In the genomic region with DNA sequence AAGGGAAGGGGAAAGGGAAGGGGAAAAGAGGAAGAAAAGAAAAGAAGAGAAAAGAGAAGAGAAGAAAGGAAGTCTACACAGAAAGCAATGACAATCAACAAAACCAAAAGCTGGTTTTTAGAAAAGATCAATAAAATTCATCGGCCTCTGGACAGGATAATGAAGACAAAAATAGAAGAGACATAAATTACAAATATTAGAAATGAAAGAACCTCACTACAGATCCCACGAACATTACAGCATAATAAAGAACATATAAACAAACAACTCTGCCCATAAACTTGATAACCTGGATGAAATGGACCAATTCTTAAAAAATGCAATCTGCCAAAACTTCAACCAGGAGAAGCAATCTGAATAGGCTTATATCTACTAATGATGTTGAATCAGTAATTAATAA, we compare ENCODE assay signal across 23 cellular contexts.
"Had no signal": no experiment of that assay in that cellular context is flagged by ENCODE, and none has a peak within 500 bp of the region (broad histone marks: within the 10 kb centered on the region; RNA-seq: fewer than 3 reads in every experiment).

No MANE protein-coding gene starts in this region.

- H3K27me3 ChIP-seq: esophagus squamous epithelium, gastrocnemius medialis, heart right ventricle, left lung had no signal

- H3K27me3 Mint-ChIP-seq: naive thymus-derived CD4-positive, alpha-beta T cell had no signal

- ATAC-seq: esophagus mucosa; gastrocnemius medialis; heart right ventricle; left cardiac atrium; left lung; left ventricle myocardium superior; lower lobe of right lung; naive thymus-derived CD4-positive, alpha-beta T cell had no signal

- FAIRE-seq: colon, islet of Langerhans, keratinocyte had no signal

- H3K36me3 ChIP-seq: esophagus squamous epithelium, gastrocnemius medialis, heart right ventricle, left lung, lower lobe of right lung had no signal

- H3K4me1 ChIP-seq: esophagus squamous epithelium, gastrocnemius medialis had no signal

- H3K4me3 Mint-ChIP-seq: naive thymus-derived CD4-positive, alpha-beta T cell had no signal

- H3K27ac ChIP-seq: coronary artery, epithelial cell of prostate, esophagus squamous epithelium, gastrocnemius medialis, heart right ventricle, left lung, lower lobe of right lung had no signal

- H3K4me3 ChIP-seq: coronary artery, esophagus squamous epithelium, gastrocnemius medialis, heart right ventricle, left lung, lower lobe of right lung had no signal

- H3K9me3 ChIP-seq: esophagus squamous epithelium, gastrocnemius medialis, left lung had no signal

- DNase-seq: effector CD8-positive, alpha-beta T cell; erythroblast; esophagus squamous epithelium; foreskin fibroblast; foreskin melanocyte; gastrocnemius medialis; glutamatergic neuron; head of caudate nucleus; heart right ventricle; hippocampal formation; left cardiac atrium; left lung; left ventricle myocardium superior; lower lobe of right lung; mesendoderm; midbrain; naive thymus-derived CD4-positive, alpha-beta T cell had no signal
